Comparison of ENCODE assay signal across 23 cellular contexts in the genomic region with DNA sequence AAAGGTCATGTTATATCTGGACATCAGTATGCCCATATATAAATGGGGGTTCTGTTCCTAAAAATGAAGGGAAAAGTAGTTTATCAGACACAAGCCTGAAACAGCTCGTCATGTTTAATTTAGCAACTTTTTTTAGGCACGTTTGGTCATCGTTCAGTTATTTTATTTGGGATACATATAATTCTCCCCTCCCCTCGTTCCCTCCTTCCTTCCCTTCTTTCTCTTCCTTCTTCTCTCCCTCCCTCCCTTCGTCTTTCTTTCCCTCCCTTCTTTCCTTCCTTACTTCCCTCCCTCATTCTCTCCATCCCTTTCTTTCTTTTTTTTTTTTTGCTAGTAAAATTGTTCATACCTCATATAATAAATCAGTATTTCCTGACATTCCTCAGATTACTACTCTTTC. TPM values are rescaled to one million over a fixed set of nuclear protein-coding genes. Genes with fewer than 3 reads are reported as not detected.
DNase-seq lines count a peak whose midpoint lies in the region; ATAC-seq, FAIRE-seq and TF ChIP-seq lines count a peak whose summit lies in the region.
"Had no signal": no experiment of that assay in that cellular context is flagged by ENCODE, and none has a peak within 500 bp of the region (broad histone marks: within the 10 kb centered on the region; RNA-seq: fewer than 3 reads in every experiment).

No MANE protein-coding gene starts in this region.

- no peak for FAIRE-seq in GM19239 (lab: Jason Lieb, UNC)

- POLR2A ChIA-PET in HEK293 (lab: Yijun Ruan, JAX): no interaction called here

- H3K27me3 Mint-ChIP-seq in activated naive CD4-positive, alpha-beta T cell treated with anti-CD3 and anti-CD28 coated beads, Interleukin-2, amount 50 U/mL, for 24 hours: no peaks in the 10 kb centered on the region
- no peaks in the 10 kb centered on the region for H3K27me3 Mint-ChIP-seq in activated naive CD4-positive, alpha-beta T cell treated with anti-CD3 and anti-CD28 coated beads, Interleukin-2, amount 10 ng/mL, durations not matched to agents 7 days and 5 days
- H3K27me3 Mint-ChIP-seq in activated naive CD8-positive, alpha-beta T cell treated with anti-CD3 and anti-CD28 coated beads for 36 hours: no peaks in the 10 kb centered on the region
- H3K27me3 Mint-ChIP-seq in osteocyte (ENCODE audit: unreplicated experiment): no peaks in the 10 kb centered on the region
- H3K27me3 Mint-ChIP-seq: CD4-positive, alpha-beta memory T cell had no signal

- H3K4me3 ChIP-seq in HEK293 (ENCODE audit: low read depth, low read length): no peak overlapping the region
- H3K4me3 ChIP-seq: GM23248, HAP-1 had no signal

- H3K36me3 ChIP-seq in HEK293 (ENCODE audit: control insufficient read depth in 2 of 2, insufficient read depth in 1 of 2, low read length in 2 of 2): peaks cover 26 to 37% of the 10 kb centered on the region in 2 experiments; a peak in 2 of 3 replicates

- 0 out of 2 replicates have a peak, but pooled peaks cover 3% of the 10 kb centered on the region for H3K4me1 ChIP-seq in HEK293 (ENCODE audit: control insufficient read depth, insufficient read depth, low read length)
- H3K4me1 ChIP-seq: BE2C had no signal

- no peak for TF ChIP-seq CTCF in HEK293 (tag by site-specific recombination; IDR thresholded peaks at IDR 0.05)
- no peak for TF ChIP-seq CTCF in osteocyte (IDR thresholded peaks at IDR 0.05)

- no peak overlapping the region for H3K4me3 Mint-ChIP-seq in activated naive CD4-positive, alpha-beta T cell treated with anti-CD3 and anti-CD28 coated beads, Interleukin-2, amount 50 U/mL, for 24 hours
- no peak overlapping the region for H3K4me3 Mint-ChIP-seq in activated naive CD4-positive, alpha-beta T cell treated with anti-CD3 and anti-CD28 coated beads, Interleukin-2, amount 10 ng/mL, durations not matched to agents 7 days and 5 days
- no peak overlapping the region for H3K4me3 Mint-ChIP-seq in activated naive CD8-positive, alpha-beta T cell treated with anti-CD3 and anti-CD28 coated beads for 36 hours
- no peak overlapping the region for H3K4me3 Mint-ChIP-seq in osteocyte (ENCODE audit: unreplicated experiment)

- H3K36me3 Mint-ChIP-seq in activated naive CD4-positive, alpha-beta T cell treated with anti-CD3 and anti-CD28 coated beads, Interleukin-2, amount 50 U/mL, for 24 hours: peaks cover 7% of the 10 kb centered on the region
- H3K36me3 Mint-ChIP-seq in activated naive CD4-positive, alpha-beta T cell treated with anti-CD3 and anti-CD28 coated beads, Interleukin-2, amount 10 ng/mL, durations not matched to agents 7 days and 5 days: peaks cover 21% of the 10 kb centered on the region
- peaks cover 18% of the 10 kb centered on the region for H3K36me3 Mint-ChIP-seq in activated naive CD8-positive, alpha-beta T cell treated with anti-CD3 and anti-CD28 coated beads for 36 hours
- H3K36me3 Mint-ChIP-seq in osteocyte (ENCODE audit: unreplicated experiment): peaks cover 12% of the 10 kb centered on the region

- CTCF ChIA-PET in activated naive CD4-positive, alpha-beta T cell treated with anti-CD3 and anti-CD28 coated beads, Interleukin-2, amount 10 ng/mL, durations not matched to agents 7 days and 5 days (lab: Charles Lee): no interaction called here
- CTCF ChIA-PET in HEK293 (lab: Yijun Ruan, JAX): no interaction called here

- ATAC-seq in HG02852 (IDR thresholded peaks at IDR 0.05; ENCODE audit: unreplicated experiment): no peak
- ATAC-seq: Panc1 had no signal

- no peak for DNase-seq in activated naive CD4-positive, alpha-beta T cell treated with anti-CD3 and anti-CD28 coated beads, Interleukin-2, amount 10 ng/mL, durations not matched to agents 7 days and 5 days
- no peak for DNase-seq in activated naive CD8-positive, alpha-beta T cell treated with anti-CD3 and anti-CD28 coated beads for 36 hours
- no peak for DNase-seq in osteocyte (ENCODE audit: extremely low spot score, unreplicated experiment)
- DNase-seq in GM19239 (ENCODE audit: insufficient read length, low spot score): no peak
- DNase-seq: BE2C; Caco-2; CD4-positive, alpha-beta memory T cell; DMS 273 treated with DMSO at 0.1 percent for 48 hours; DMS79 treated with DMSO at 0.1 percent for 48 hours; GM23248; IMR-90; MV-4-11; NCI-H1105 treated with DMSO at 0.1 percent for 48 hours; NCI-H2029 treated with DMSO at 0.1 percent for 48 hours; NCI-H345; NCI-H524; NCI-H774; NK-92 treated with Interleukin-12 subunit alpha and Interleukin-12 subunit beta, amount 100 ng/mL, for 24 hours had no signal

- H3K9me3 ChIP-seq in HEK293 (ENCODE audit: control insufficient read depth, insufficient read depth, low read depth, low read length): no peaks in the 10 kb centered on the region
- H3K9me3 ChIP-seq: BE2C, Caco-2, HAP-1 had no signal

- peaks cover 74% of the 10 kb centered on the region for H3K4me1 Mint-ChIP-seq in activated naive CD4-positive, alpha-beta T cell treated with anti-CD3 and anti-CD28 coated beads, Interleukin-2, amount 50 U/mL, for 24 hours
- H3K4me1 Mint-ChIP-seq in activated naive CD4-positive, alpha-beta T cell treated with anti-CD3 and anti-CD28 coated beads, Interleukin-2, amount 10 ng/mL, durations not matched to agents 7 days and 5 days: peaks cover 37% of the 10 kb centered on the region
- H3K4me1 Mint-ChIP-seq in activated naive CD8-positive, alpha-beta T cell treated with anti-CD3 and anti-CD28 coated beads for 36 hours: peaks cover 46% of the 10 kb centered on the region
- peaks cover 32% of the 10 kb centered on the region for H3K4me1 Mint-ChIP-seq in osteocyte (ENCODE audit: unreplicated experiment)

- no peaks in the 10 kb centered on the region for H3K9me3 Mint-ChIP-seq in activated naive CD4-positive, alpha-beta T cell treated with anti-CD3 and anti-CD28 coated beads, Interleukin-2, amount 50 U/mL, for 24 hours
- no peaks in the 10 kb centered on the region for H3K9me3 Mint-ChIP-seq in activated naive CD4-positive, alpha-beta T cell treated with anti-CD3 and anti-CD28 coated beads, Interleukin-2, amount 10 ng/mL, durations not matched to agents 7 days and 5 days
- H3K9me3 Mint-ChIP-seq in activated naive CD8-positive, alpha-beta T cell treated with anti-CD3 and anti-CD28 coated beads for 36 hours: no peaks in the 10 kb centered on the region
- no peaks in the 10 kb centered on the region for H3K9me3 Mint-ChIP-seq in osteocyte (ENCODE audit: unreplicated experiment)
- H3K9me3 Mint-ChIP-seq: CD4-positive, alpha-beta memory T cell had no signal

- no peak overlapping the region for H3K27ac ChIP-seq in HEK293 (ENCODE audit: extremely low read depth, low read depth, low read length)
- H3K27ac ChIP-seq: GM23248 had no signal

- H3K27ac Mint-ChIP-seq in activated naive CD4-positive, alpha-beta T cell treated with anti-CD3 and anti-CD28 coated beads, Interleukin-2, amount 50 U/mL, for 24 hours: peak overlapping the region; percentile 76
- no peak overlapping the region for H3K27ac Mint-ChIP-seq in activated naive CD4-positive, alpha-beta T cell treated with anti-CD3 and anti-CD28 coated beads, Interleukin-2, amount 10 ng/mL, durations not matched to agents 7 days and 5 days
- peak overlapping the region; percentile 77 for H3K27ac Mint-ChIP-seq in activated naive CD8-positive, alpha-beta T cell treated with anti-CD3 and anti-CD28 coated beads for 36 hours
- H3K27ac Mint-ChIP-seq in osteocyte (ENCODE audit: unreplicated experiment): peak overlapping the region; percentile 36

TF ChIP-seq in HEK293, 187 proteins besides CTCF, POLR2A, EP300 and RAD21:
- TF ChIP-seq ZNF792 (tag by site-specific recombination; IDR thresholded peaks at IDR 0.05) (no peak), SCRT2 (tag by site-specific recombination; IDR thresholded peaks at IDR 0.05) (no peak), GLIS2 (tag by site-specific recombination; IDR thresholded peaks at IDR 0.05) (no peak), ZNF366 (tag by site-specific recombination; conservative IDR thresholded peaks at IDR 0.05) (peak; percentile 88)

RNA-seq across cellular contexts. Expression of a gene that starts 3.4 kb away (rescaled TPM):
- 10 to 100 TPM; 42.4 to 46.9 TPM for total RNA-seq in activated naive CD8-positive, alpha-beta T cell treated with anti-CD3 and anti-CD28 coated beads for 36 hours
- 28.6 and 33.2 TPM in 2 replicates for total RNA-seq in osteocyte

RNA-seq across cellular contexts. Expression of a gene that starts 3.5 kb away (rescaled TPM):
- 10 to 100 TPM; 71.1 to 76.6 TPM for total RNA-seq in activated naive CD8-positive, alpha-beta T cell treated with anti-CD3 and anti-CD28 coated beads for 36 hours
- 11.3 TPM in 2 replicates for total RNA-seq in osteocyte

RNA-seq across cellular contexts. Expression of a gene that starts 57.6 kb away (rescaled TPM):
- total RNA-seq in activated naive CD8-positive, alpha-beta T cell treated with anti-CD3 and anti-CD28 coated beads for 36 hours: 1 to 10 TPM; 6.8 to 7.1 TPM
- total RNA-seq in osteocyte: 20.9 and 21.5 TPM in 2 replicates

RNA-seq across cellular contexts. Expression of a gene that starts 58.3 kb away (rescaled TPM):
- 1 to 10 TPM; 6.9 to 7.3 TPM for total RNA-seq in activated naive CD8-positive, alpha-beta T cell treated with anti-CD3 and anti-CD28 coated beads for 36 hours
- total RNA-seq in osteocyte: 2.4 and 3.8 TPM in 2 replicates

RNA-seq across cellular contexts. Expression of a gene that starts 58.3 kb away (rescaled TPM):
- 10 to 100 TPM; 23.3 to 24.3 TPM for total RNA-seq in activated naive CD8-positive, alpha-beta T cell treated with anti-CD3 and anti-CD28 coated beads for 36 hours
- 17.9 and 20.9 TPM in 2 replicates for total RNA-seq in osteocyte
